22 cellular contexts compared by ENCODE assay signal in the genomic region with DNA sequence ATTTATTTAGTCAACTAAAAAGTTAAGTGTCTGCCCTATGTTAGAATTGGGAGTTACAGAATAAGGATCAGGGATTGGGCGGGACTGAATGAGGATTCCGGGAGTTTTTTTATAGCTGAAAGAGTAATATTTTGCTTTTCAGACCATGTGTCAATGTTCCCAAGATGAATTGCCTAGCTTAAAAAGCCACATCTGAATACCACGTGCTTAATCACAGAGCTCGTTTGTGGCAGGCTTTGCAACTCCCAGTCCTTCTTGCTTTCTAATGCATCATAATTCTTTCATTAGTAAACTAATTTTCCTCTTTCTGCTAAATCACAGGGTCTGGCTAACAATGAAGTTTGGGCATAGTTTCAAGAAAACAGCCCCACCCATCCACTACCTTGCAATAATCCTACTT.
"Had no signal": no experiment of that assay in that cellular context is flagged by ENCODE, and none has a peak within 500 bp of the region (broad histone marks: within the 10 kb centered on the region; RNA-seq: fewer than 3 reads in every experiment).

No MANE protein-coding gene starts in this region.

- ATAC-seq: esophagus mucosa, heart left ventricle had no signal

- H3K27me3 Mint-ChIP-seq: naive B cell had no signal

- H3K9me3 Mint-ChIP-seq: naive B cell, nephron had no signal

- FAIRE-seq: endometrium, islet of Langerhans had no signal

- H3K4me3 ChIP-seq: heart left ventricle, right atrium auricular region, sigmoid colon, skin epidermis, thyroid gland, uterus had no signal

- H3K36me3 ChIP-seq: heart left ventricle, neutrophil, right atrium auricular region, sigmoid colon, thyroid gland, uterus had no signal

- H3K27me3 ChIP-seq: heart left ventricle, right atrium auricular region, sigmoid colon, thyroid gland, uterus had no signal

- H3K27ac ChIP-seq: heart left ventricle, neutrophil, right atrium auricular region, sigmoid colon, thyroid gland, uterus had no signal

- DNase-seq: effector memory CD4-positive, alpha-beta T cell; foreskin melanocyte; heart left ventricle; hypothalamus; kidney glomerular epithelial cell; mesendoderm; naive B cell; posterior cingulate gyrus; sigmoid colon; stimulated activated CD4-positive, alpha-beta T cell treated with anti-CD3 and anti-CD28 coated beads, Interleukin-2, amount 100 ng/mL, for 24 hours; stimulated activated CD4-positive, alpha-beta T cell treated with anti-CD3 and anti-CD28 coated beads, Interleukin-4, amount 100 ng/mL, for 4 hours; stimulated activated naive CD4-positive, alpha-beta T cell; thyroid gland; uterus had no signal

- H3K36me3 Mint-ChIP-seq: type B pancreatic cell had no signal

- H3K4me3 Mint-ChIP-seq: type B pancreatic cell had no signal

- H3K27ac Mint-ChIP-seq: nephron, type B pancreatic cell had no signal

- H3K4me1 ChIP-seq: uterus had no signal

- H3K9me3 ChIP-seq: heart left ventricle, neutrophil, right atrium auricular region, sigmoid colon, thyroid gland, uterus had no signal
